9 cellular contexts compared by ENCODE assay signal in genomic region chr1:181106022-181106312, GRCh38. TPM values are rescaled to one million over a fixed set of nuclear protein-coding genes. Genes with fewer than 3 reads are reported as not detected.
DNase-seq lines count a peak whose midpoint lies in the region; ATAC-seq and TF ChIP-seq lines count a peak whose summit lies in the region.
"Had no signal": no experiment of that assay in that cellular context is flagged by ENCODE, and none has a peak within 500 bp of the region (broad histone marks: within the 10 kb centered on the region; RNA-seq: fewer than 3 reads in every experiment).

No MANE protein-coding gene starts in this region.

- DNase-seq in CD4-positive, CD25-positive, alpha-beta regulatory T cell: no peak
- no peak for DNase-seq in MG63
- DNase-seq in osteocyte (ENCODE audit: extremely low spot score, unreplicated experiment): no peak
- no peak for DNase-seq in stimulated activated CD4-positive, alpha-beta T cell treated with anti-CD3 and anti-CD28 coated beads, Interleukin-12 subunit alpha, Interleukin-12 subunit beta, amount 100 ng/mL, for 4 hours
- DNase-seq in midbrain (lab: John Stamatoyannopoulos, UW): no peak

- peak overlapping the region; percentile 83 to 94 (median 88) for H3K27ac Mint-ChIP-seq in CD4-positive, CD25-positive, alpha-beta regulatory T cell
- H3K27ac Mint-ChIP-seq in osteocyte (ENCODE audit: unreplicated experiment): peak overlapping the region; percentile 75

- H3K27ac ChIP-seq in CD4-positive, CD25-positive, alpha-beta regulatory T cell (ENCODE audit: insufficient read depth, low read length, poor library complexity, severe bottlenecking): peak overlapping the region; percentile 57
- H3K27ac ChIP-seq in ectodermal cell (ENCODE audit: insufficient read depth, low read depth, low read length, poor library complexity, severe bottlenecking): peak overlapping the region; percentile 79

- H3K4me1 ChIP-seq in CD4-positive, CD25-positive, alpha-beta regulatory T cell (ENCODE audit: control insufficient read depth, insufficient read depth, low read length, poor library complexity, severe bottlenecking): peaks cover 29% of the 10 kb centered on the region
- peaks cover 60% of the 10 kb centered on the region for H3K4me1 ChIP-seq in ectodermal cell (ENCODE audit: control insufficient read depth, insufficient read depth, low read length)

- peaks cover 37% of the 10 kb centered on the region for H3K27me3 Mint-ChIP-seq in CD4-positive, CD25-positive, alpha-beta regulatory T cell
- no peaks in the 10 kb centered on the region for H3K27me3 Mint-ChIP-seq in osteocyte (ENCODE audit: unreplicated experiment)

- peak overlapping the region; percentile 57 for H3K4me3 ChIP-seq in CD4-positive, CD25-positive, alpha-beta regulatory T cell (ENCODE audit: low read depth, low read length)
- H3K4me3 ChIP-seq in MG63 (peak overlapping the region; percentile 40; the same call in 1 of the 2 replicates), ectodermal cell (ENCODE audit: insufficient read depth, low read depth, low read length) (peak overlapping the region; percentile 26)

- peak overlapping the region; percentile 79 to 91 (median 89) for H3K4me3 Mint-ChIP-seq in CD4-positive, CD25-positive, alpha-beta regulatory T cell
- peak overlapping the region; percentile 70 for H3K4me3 Mint-ChIP-seq in osteocyte (ENCODE audit: unreplicated experiment)

- no peaks in the 10 kb centered on the region for H3K9me3 ChIP-seq in CD4-positive, CD25-positive, alpha-beta regulatory T cell (ENCODE audit: control insufficient read depth in 2 of 2, low read length in 2 of 2)
- H3K9me3 ChIP-seq in MG63 (no peaks in the 10 kb centered on the region), ectodermal cell (ENCODE audit: control insufficient read depth, low read length) (no peaks in the 10 kb centered on the region)

- H3K27me3 ChIP-seq in CD4-positive, CD25-positive, alpha-beta regulatory T cell (ENCODE audit: control insufficient read depth, insufficient read depth, low read length): peaks cover 2% of the 10 kb centered on the region
- H3K27me3 ChIP-seq in MG63 (no peaks in the 10 kb centered on the region), ectodermal cell (ENCODE audit: control insufficient read depth, insufficient read depth, low read length, poor library complexity, severe bottlenecking) (peaks cover 17% of the 10 kb centered on the region)
- H3K27me3 ChIP-seq: foreskin keratinocyte had no signal

- H3K4me1 Mint-ChIP-seq in CD4-positive, CD25-positive, alpha-beta regulatory T cell: peaks cover 4 to 43% (median 33%) of the 10 kb centered on the region in 4 donors
- peaks cover 55% of the 10 kb centered on the region for H3K4me1 Mint-ChIP-seq in osteocyte (ENCODE audit: unreplicated experiment)

- TF ChIP-seq CTCF in osteocyte (IDR thresholded peaks at IDR 0.05): no peak

- WGBS in ectodermal cell, 2 experiments: 50 to 54% methylated on average over 3 of the region's 3 CpGs

- H3K36me3 Mint-ChIP-seq in CD4-positive, CD25-positive, alpha-beta regulatory T cell: no peaks in the 10 kb centered on the region
- H3K36me3 Mint-ChIP-seq in osteocyte (ENCODE audit: unreplicated experiment): no peaks in the 10 kb centered on the region

- H3K9me3 Mint-ChIP-seq in CD4-positive, CD25-positive, alpha-beta regulatory T cell: peaks cover 0 to 2% (median 0%) of the 10 kb centered on the region in 7 donors
- H3K9me3 Mint-ChIP-seq in osteocyte (ENCODE audit: unreplicated experiment): no peaks in the 10 kb centered on the region

- ATAC-seq in CD4-positive, CD25-positive, alpha-beta regulatory T cell (ENCODE audit: low read depth in 2 of 2): no peak
- ATAC-seq in GM21360 (IDR thresholded peaks at IDR 0.05; ENCODE audit: unreplicated experiment) (no peak), HG03442 (IDR thresholded peaks at IDR 0.05; ENCODE audit: unreplicated experiment) (no peak)

- H3K36me3 ChIP-seq in CD4-positive, CD25-positive, alpha-beta regulatory T cell (ENCODE audit: control insufficient read depth, insufficient read depth, low read length): no peaks in the 10 kb centered on the region
- no peaks in the 10 kb centered on the region for H3K36me3 ChIP-seq in MG63
- H3K36me3 ChIP-seq in ectodermal cell (ENCODE audit: control insufficient read depth, insufficient read depth, low read length): no peaks in the 10 kb centered on the region

RNA-seq across cellular contexts. Expression of gene IER5, which starts 17.5 kb away (rescaled TPM):
- 81.8 TPM for total RNA-seq in CD4-positive, CD25-positive, alpha-beta regulatory T cell
- 10 to 100 TPM in 1 of 4 donors, 1 to 10 TPM in 3; 6.5 to 14.2 (median 7.7) TPM for polyA plus RNA-seq in CD4-positive, CD25-positive, alpha-beta regulatory T cell
- total RNA-seq in MG63 (2014; rRNA removed; shearing (Covaris generic); ENCODE audit: low replicate concordance): 10.5 and 17.8 TPM in 2 replicates
- 11.4 TPM for polyA plus RNA-seq in ectodermal cell (2013, experiment 1 of 4)
- 9.9 TPM for polyA plus RNA-seq in ectodermal cell (2013, experiment 2 of 4)
- polyA plus RNA-seq in ectodermal cell (2013, experiment 3 of 4): 12.1 TPM
- 10.4 TPM for polyA plus RNA-seq in ectodermal cell (2013, experiment 4 of 4)
- total RNA-seq in osteocyte: 29.8 and 32.2 TPM in 2 replicates
